ENCODE assay signal across 24 cellular contexts in genomic region chr15:41499109-41499851, GRCh38. TPM values are rescaled to one million over a fixed set of nuclear protein-coding genes. Genes with fewer than 3 reads are reported as not detected.
DNase-seq lines count a peak whose midpoint lies in the region; ATAC-seq lines count a peak whose summit lies in the region.
"Had no signal": no experiment of that assay in that cellular context is flagged by ENCODE, and none has a peak within 500 bp of the region (broad histone marks: within the 10 kb centered on the region; RNA-seq: fewer than 3 reads in every experiment).

No MANE protein-coding gene starts in this region.

- H3K27ac Mint-ChIP-seq in immature natural killer cell: no peak overlapping the region

- ATAC-seq in GM21529 (IDR thresholded peaks at IDR 0.05; ENCODE audit: unreplicated experiment) (no peak), HG03432 (IDR thresholded peaks at IDR 0.05; ENCODE audit: unreplicated experiment) (no peak)
- ATAC-seq: activated CD4-positive, CD25-positive, alpha-beta regulatory T cell treated with anti-CD3 and anti-CD28 coated beads, Interleukin-2, amount 50 U/mL, for 24 hours; foreskin keratinocyte; left lung; right lobe of liver; stimulated activated naive CD8-positive, alpha-beta T cell treated with anti-CD3 and anti-CD28 coated beads, Interleukin-15, Interleukin-2, amounts not matched to agents 100 U/mL and 50 U/mL, for 24 hours had no signal

- peaks cover 100% of the 10 kb centered on the region for H3K27me3 ChIP-seq in iPS-15b (ENCODE audit: control insufficient read depth, insufficient read depth, low read length)
- H3K27me3 ChIP-seq: adrenal gland, right lobe of liver had no signal

- H3K9me3 ChIP-seq in iPS-15b (ENCODE audit: control insufficient read depth, insufficient read depth, low read length): no peaks in the 10 kb centered on the region
- H3K9me3 ChIP-seq: adrenal gland, left lung, ovary, right lobe of liver had no signal

- H3K36me3 Mint-ChIP-seq in immature natural killer cell: no peaks in the 10 kb centered on the region
- H3K36me3 Mint-ChIP-seq: CD8-positive, alpha-beta memory T cell had no signal

- peak overlapping the region in 1 of 5 donors; percentile 18 for H3K4me3 Mint-ChIP-seq in immature natural killer cell

- no peaks in the 10 kb centered on the region for H3K4me1 ChIP-seq in iPS-15b (ENCODE audit: control insufficient read depth, insufficient read depth, low read length)
- H3K4me1 ChIP-seq: foreskin keratinocyte had no signal

- H3K4me1 Mint-ChIP-seq in immature natural killer cell: peaks cover 21 to 26% of the 10 kb centered on the region in 2 donors

- peaks cover 0 to 2% (median 0%) of the 10 kb centered on the region in 6 donors for H3K9me3 Mint-ChIP-seq in immature natural killer cell
- H3K9me3 Mint-ChIP-seq: CD8-positive, alpha-beta memory T cell had no signal

- DNase-seq in Ammon's horn (ENCODE audit: low spot score) (peak; percentile 56), EL (peak; percentile 40), NCI-H2171 (lab: John Stamatoyannopoulos, UW) (peak; percentile 94), immature natural killer cell (no peak)
- DNase-seq: adrenal gland; CD8-positive, alpha-beta memory T cell; effector memory CD4-positive, alpha-beta T cell; erythroblast; foreskin keratinocyte; GF-D8; left lung; mesendoderm; MV-4-11; NCI-H2029 treated with DMSO at 0.1 percent for 48 hours; NCI-H524 treated with DMSO at 0.1 percent for 48 hours; ovary; right lobe of liver; SHP77; stimulated activated CD4-positive, alpha-beta T cell treated with anti-CD3 and anti-CD28 coated beads, Interleukin-12 subunit alpha, Interleukin-12 subunit beta, amount 100 ng/mL, for 4 hours; stimulated activated naive CD8-positive, alpha-beta T cell treated with anti-CD3 and anti-CD28 coated beads, Interleukin-15, Interleukin-2, amounts not matched to agents 100 U/mL and 50 U/mL, for 24 hours had no signal

- H3K27me3 Mint-ChIP-seq in immature natural killer cell (ENCODE audit: low read depth in 3 of 3): peaks cover 15 to 34% (median 27%) of the 10 kb centered on the region in 3 donors

- H3K36me3 ChIP-seq in iPS-15b (ENCODE audit: control insufficient read depth, insufficient read depth, low read length): no peaks in the 10 kb centered on the region
- H3K36me3 ChIP-seq: adrenal gland, left lung, ovary, right lobe of liver had no signal

- peak overlapping the region; percentile 13 for H3K4me3 ChIP-seq in iPS-15b (ENCODE audit: low read depth, low read length)
- H3K4me3 ChIP-seq: adrenal gland, left lung, ovary, right lobe of liver had no signal

- no peak overlapping the region for H3K9ac ChIP-seq in iPS-15b (ENCODE audit: low read depth, low read length)

RNA-seq across cellular contexts. Expression of gene ITPKA, which starts 5.6 kb away (rescaled TPM):
- polyA plus RNA-seq in immature natural killer cell: not detected
- polyA plus RNA-seq: CD8-positive, alpha-beta memory T cell had no signal

RNA-seq across cellular contexts. Expression of gene LTK, which starts 14.3 kb away (rescaled TPM):
- under 1 TPM in 1 of 3 donors, not detected in 2; 0.48 TPM for polyA plus RNA-seq in immature natural killer cell
- polyA plus RNA-seq: foreskin keratinocyte had no signal

RNA-seq across cellular contexts. Expression of gene RPAP1, which starts 44.8 kb away (rescaled TPM):
- polyA plus RNA-seq in immature natural killer cell: 10 to 100 TPM in 1 of 3 donors, 1 to 10 TPM in 2; 3.7 to 15.0 (median 4.9) TPM

RNA-seq across cellular contexts. Expression of gene TYRO3, which starts 59.7 kb away (rescaled TPM):
- under 1 TPM in 2 of 3 donors, not detected in 1; 0.38 to 0.95 TPM for polyA plus RNA-seq in immature natural killer cell

Comparison
In these comparisons a context has a peak if more than half of its experiments do, and no peak if none do; other contexts are left out.
1. DNase-seq: peak in Ammon's horn (single experiment), EL (single experiment) and NCI-H2171 (single experiment); none in immature natural killer cell (0 of 3).